Comparison of ENCODE assay signal across 29 cellular contexts in the genomic region with DNA sequence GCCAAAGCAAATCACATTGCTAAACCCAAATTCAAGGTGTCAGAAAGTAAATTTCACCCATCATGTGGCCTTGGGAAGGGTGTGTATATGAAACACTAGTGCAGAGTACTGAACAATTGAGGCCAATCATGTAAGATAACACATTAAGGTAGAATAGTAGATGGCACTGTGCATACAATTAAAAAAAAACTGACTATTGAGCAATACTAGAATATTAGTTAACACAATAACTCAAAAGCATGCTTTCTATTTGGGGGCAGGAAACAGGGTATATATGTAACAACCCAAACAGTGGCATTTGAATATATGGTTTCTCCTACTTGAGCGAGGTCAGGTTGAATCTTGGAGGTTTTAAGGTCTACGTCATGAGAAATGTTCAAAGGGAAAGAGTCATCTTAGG.
"Had no signal": no experiment of that assay in that cellular context is flagged by ENCODE, and none has a peak within 500 bp of the region (broad histone marks: within the 10 kb centered on the region; RNA-seq: fewer than 3 reads in every experiment).

No MANE protein-coding gene starts in this region.

- H3K27ac ChIP-seq: stomach, suprapubic skin, testis, thoracic aorta, thyroid gland, tibial artery, tibial nerve, transverse colon, upper lobe of left lung, upper lobe of right lung, uterus, vagina had no signal

- H3K36me3 Mint-ChIP-seq: stimulated activated effector memory CD8-positive, alpha-beta T cell treated with anti-CD3 and anti-CD28 coated beads, Interleukin-12 subunit alpha, Interleukin-12 subunit beta, amount 100 ng/mL, for 72 hours; stimulated activated memory B cell treated with anti-CD40 and anti-IgM and Interleukin-4, amounts not matched to agents 10 μg/mL and 1 μg/mL and 100 μg/mL, for 72 hours; stimulated activated naive B cell treated with anti-CD40 and anti-IgM and Interleukin-4, amounts not matched to agents 10 μg/mL and 1 μg/mL and 100 μg/mL, for 72 hours; type B pancreatic cell had no signal

- H3K9me3 Mint-ChIP-seq: stimulated activated effector memory CD8-positive, alpha-beta T cell treated with anti-CD3 and anti-CD28 coated beads, Interleukin-12 subunit alpha, Interleukin-12 subunit beta, amount 100 ng/mL, for 72 hours; type B pancreatic cell had no signal

- H3K4me3 Mint-ChIP-seq: stimulated activated effector memory CD8-positive, alpha-beta T cell treated with anti-CD3 and anti-CD28 coated beads, Interleukin-12 subunit alpha, Interleukin-12 subunit beta, amount 100 ng/mL, for 72 hours; stimulated activated memory B cell treated with anti-CD40 and anti-IgM and Interleukin-4, amounts not matched to agents 10 μg/mL and 1 μg/mL and 100 μg/mL, for 72 hours; stimulated activated naive B cell treated with anti-CD40 and anti-IgM and Interleukin-4, amounts not matched to agents 10 μg/mL and 1 μg/mL and 100 μg/mL, for 72 hours; stimulated activated naive CD8-positive, alpha-beta T cell treated with anti-CD3 and anti-CD28 coated beads, Interleukin-15, amount 100 ng/mL, for 72 hours; stimulated activated naive CD8-positive, alpha-beta T cell treated with anti-CD3 and anti-CD28 coated beads, Interleukin-15, Interleukin-2, amounts not matched to agents 100 ng/mL and 50 ng/mL, for 24 hours; type B pancreatic cell had no signal

- H3K4me1 ChIP-seq: stomach, suprapubic skin, testis, thyroid gland, tibial artery, tibial nerve, transverse colon, upper lobe of left lung, upper lobe of right lung, uterus, vagina had no signal

- H3K9me3 ChIP-seq: stomach, suprapubic skin, testis, thoracic aorta, thyroid gland, tibial artery, tibial nerve, transverse colon, upper lobe of left lung, upper lobe of right lung, uterus, vagina had no signal

- H3K36me3 ChIP-seq: stomach, suprapubic skin, thoracic aorta, thyroid gland, tibial artery, tibial nerve, transverse colon, upper lobe of left lung, upper lobe of right lung, uterus, vagina had no signal

- H3K27ac Mint-ChIP-seq: stimulated activated effector memory CD8-positive, alpha-beta T cell treated with anti-CD3 and anti-CD28 coated beads, Interleukin-12 subunit alpha, Interleukin-12 subunit beta, amount 100 ng/mL, for 72 hours; stimulated activated memory B cell treated with anti-CD40 and anti-IgM and Interleukin-4, amounts not matched to agents 10 μg/mL and 1 μg/mL and 100 μg/mL, for 72 hours; stimulated activated naive B cell treated with anti-CD40 and anti-IgM and Interleukin-4, amounts not matched to agents 10 μg/mL and 1 μg/mL and 100 μg/mL, for 72 hours; stimulated activated naive CD8-positive, alpha-beta T cell treated with anti-CD3 and anti-CD28 coated beads, Interleukin-15, amount 100 ng/mL, for 72 hours; stimulated activated naive CD8-positive, alpha-beta T cell treated with anti-CD3 and anti-CD28 coated beads, Interleukin-15, Interleukin-2, amounts not matched to agents 100 ng/mL and 50 ng/mL, for 24 hours; type B pancreatic cell had no signal

- H3K4me1 Mint-ChIP-seq: stimulated activated memory B cell treated with anti-CD40 and anti-IgM and Interleukin-4, amounts not matched to agents 10 μg/mL and 1 μg/mL and 100 μg/mL, for 72 hours; stimulated activated naive B cell treated with anti-CD40 and anti-IgM and Interleukin-4, amounts not matched to agents 10 μg/mL and 1 μg/mL and 100 μg/mL, for 72 hours; stimulated activated naive CD8-positive, alpha-beta T cell treated with anti-CD3 and anti-CD28 coated beads, Interleukin-15, amount 100 ng/mL, for 72 hours had no signal

- H3K4me3 ChIP-seq: stomach, suprapubic skin, testis, thoracic aorta, thyroid gland, tibial artery, tibial nerve, transverse colon, upper lobe of left lung, upper lobe of right lung, uterus, vagina had no signal

- ATAC-seq: stimulated activated effector memory CD8-positive, alpha-beta T cell treated with anti-CD3 and anti-CD28 coated beads, Interleukin-12 subunit alpha, Interleukin-12 subunit beta, amount 100 ng/mL, for 72 hours; stimulated activated naive B cell treated with anti-CD40 and anti-IgM and Interleukin-4, amounts not matched to agents 10 μg/mL and 1 μg/mL and 100 μg/mL, for 72 hours; stimulated activated naive CD8-positive, alpha-beta T cell treated with anti-CD3 and anti-CD28 coated beads, Interleukin-15, amount 100 ng/mL, for 72 hours; stimulated activated naive CD8-positive, alpha-beta T cell treated with anti-CD3 and anti-CD28 coated beads, Interleukin-15, Interleukin-2, amounts not matched to agents 100 U/mL and 50 U/mL, for 24 hours; upper lobe of right lung had no signal

- H3K27me3 ChIP-seq: stomach, suprapubic skin, testis, thyroid gland, tibial artery, tibial nerve, transverse colon, upper lobe of left lung, upper lobe of right lung, uterus, vagina had no signal

- DNase-seq: stimulated activated CD4-positive, alpha-beta T cell treated with anti-CD3 and anti-CD28 coated beads, Interleukin-2, amount 100 ng/mL, for 48 hours; stimulated activated CD4-positive, alpha-beta T cell treated with anti-CD3 and anti-CD28 coated beads, Interleukin-4, amount 100 ng/mL, for 1 hour; stimulated activated CD4-positive, alpha-beta T cell treated with anti-CD3 and anti-CD28 coated beads, Interleukin-4, amount 100 ng/mL, for 24 hours; stimulated activated CD4-positive, alpha-beta T cell treated with anti-CD3 and anti-CD28 coated beads, Interleukin-4, amount 100 ng/mL, for 4 hours; stimulated activated CD8-positive, alpha-beta memory T cell treated with anti-CD3 and anti-CD28 coated beads, Interleukin-4, amount 100 ng/mL, for 48 hours; stimulated activated naive B cell treated with anti-CD40 and anti-IgM and Interleukin-4, amounts not matched to agents 10 μg/mL and 1 μg/mL and 100 μg/mL, for 72 hours; stimulated activated naive CD4-positive, alpha-beta T cell; stimulated activated naive CD4-positive, alpha-beta T cell treated with Interleukin-2 at 50 U/mL for 16 hours; stimulated activated naive CD8-positive, alpha-beta T cell treated with anti-CD3 and anti-CD28 coated beads, Interleukin-15, amount 100 ng/mL, for 72 hours; stimulated activated naive CD8-positive, alpha-beta T cell treated with anti-CD3 and anti-CD28 coated beads, Interleukin-15, Interleukin-2, amounts not matched to agents 100 U/mL and 50 U/mL, for 24 hours; stomach; substantia nigra; testis; thyroid gland; tibial artery; transverse colon; trophoblast cell; upper lobe of left lung; upper lobe of right lung; uterus had no signal

- FAIRE-seq: urothelium cell line had no signal
